In the genomic region with DNA sequence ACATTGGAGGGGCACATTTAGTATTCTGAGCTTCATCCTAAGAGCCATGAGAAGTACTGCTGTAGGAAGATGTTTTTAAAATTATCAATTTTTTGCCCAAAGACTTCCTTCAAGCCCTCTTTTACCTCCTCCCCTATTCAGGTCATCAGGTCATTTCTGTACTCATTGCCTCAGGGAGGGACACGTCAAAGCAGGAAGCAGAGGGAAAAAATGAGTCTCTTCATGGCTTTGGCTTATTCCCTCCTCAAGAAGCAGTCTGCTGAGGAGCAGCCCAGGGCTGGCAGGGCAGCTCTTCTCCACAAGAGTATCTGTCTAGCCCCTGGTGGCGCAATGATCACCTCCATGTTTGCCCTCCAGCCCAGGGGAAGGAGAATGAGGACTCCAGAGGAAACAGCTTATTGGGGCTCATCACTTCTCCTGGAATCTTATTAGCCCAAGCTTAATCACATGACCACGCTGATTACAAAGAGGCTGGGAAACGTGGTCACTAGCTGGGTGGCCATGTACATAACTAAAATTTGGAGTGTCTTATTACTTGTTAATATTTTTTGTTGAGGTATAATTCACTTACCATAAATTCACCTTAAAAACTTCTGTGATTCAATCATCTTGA, we compare ENCODE assay signal across 17 cellular contexts. TPM values are rescaled to one million over a fixed set of nuclear protein-coding genes. Genes with fewer than 3 reads are reported as not detected.
"Had no signal": no experiment of that assay in that cellular context is flagged by ENCODE, and none has a peak within 500 bp of the region (broad histone marks: within the 10 kb centered on the region; RNA-seq: fewer than 3 reads in every experiment).

No MANE protein-coding gene starts in this region.

- H2AFZ ChIP-seq: parathyroid adenoma had no signal

- H3K9ac ChIP-seq: parathyroid adenoma had no signal

- H3K4me1 ChIP-seq: esophagus squamous epithelium, foreskin keratinocyte, parathyroid adenoma, testis had no signal

- H3K9me3 ChIP-seq: esophagus squamous epithelium, testis had no signal

- H3K4me3 ChIP-seq: cardiac muscle cell, esophagus squamous epithelium, lung, testis had no signal

- H3K27me3 ChIP-seq: cardiac muscle cell, testis had no signal

- H3K27ac ChIP-seq: cardiac muscle cell, esophagus squamous epithelium, foreskin keratinocyte, parathyroid adenoma, testis had no signal

- ATAC-seq: foreskin keratinocyte; left colon; stimulated activated naive CD8-positive, alpha-beta T cell treated with anti-CD3 and anti-CD28 coated beads, Interleukin-15, amount 100 ng/mL, for 72 hours had no signal

- H3K36me3 ChIP-seq: cardiac muscle cell, esophagus squamous epithelium had no signal

- DNase-seq: activated CD4-positive, alpha-beta T cell treated with anti-CD3 and anti-CD28 coated beads for 1 hour; activated CD4-positive, alpha-beta T cell treated with anti-CD3 and anti-CD28 coated beads, Interleukin-2, amount 50 U/mL, for 48 hours; activated gamma-delta T cell treated with Interleukin-2 at 50 U/mL for 16 hours; activated T-cell treated with anti-CD3 and anti-CD28 coated beads, Interleukin-2, amount 50 U/mL, for 48 hours; aorta; esophagus squamous epithelium; foreskin keratinocyte; head of caudate nucleus; left colon; naive B cell; retina; stimulated activated CD4-positive, alpha-beta T cell treated with anti-CD3 and anti-CD28 coated beads, Interleukin-4, amount 100 ng/mL, for 4 hours; stimulated activated naive CD8-positive, alpha-beta T cell treated with anti-CD3 and anti-CD28 coated beads, Interleukin-15, amount 100 ng/mL, for 72 hours; testis had no signal

RNA-seq across cellular contexts. Expression of gene GATA2, which starts 44.2 kb away (rescaled TPM):
- polyA plus RNA-seq: foreskin keratinocyte had no signal
